ENCODE assay signal across 1 cellular context in genomic region chr7:103025341-103025740, GRCh38.
TF ChIP-seq lines count a peak whose summit lies in the region.

No MANE protein-coding gene starts in this region.

TF ChIP-seq in GM12878, 131 proteins besides CTCF, POLR2A, EP300 and RAD21 (continued from another document):
- TF ChIP-seq IRF5 (IDR thresholded peaks at IDR 0.05; ENCODE audit: borderline replicate concordance) = no peak
- TF ChIP-seq CUX1 (IDR thresholded peaks at IDR 0.05; ENCODE audit: insufficient replicate concordance, low read depth, low read length) = no peak
- TF ChIP-seq ZNF687 (IDR thresholded peaks at IDR 0.05) = no peak
- TF ChIP-seq MYB (IDR thresholded peaks at IDR 0.05; ENCODE audit: borderline replicate concordance, low read depth, low read length) = no peak
- TF ChIP-seq MAX (IDR thresholded peaks at IDR 0.05; ENCODE audit: low read depth, low read length) = no peak
- TF ChIP-seq PBX3 (IDR thresholded peaks at IDR 0.05; ENCODE audit: insufficient replicate concordance, low read depth, low read length) = no peak
- TF ChIP-seq MXI1 (IDR thresholded peaks at IDR 0.05; ENCODE audit: low read depth, low read length) = no peak
- no peak for TF ChIP-seq STAT3 (IDR thresholded peaks at IDR 0.05; ENCODE audit: low read depth, low read length)
- TF ChIP-seq SMC3 (IDR thresholded peaks at IDR 0.05; ENCODE audit: borderline replicate concordance, low read length) = no peak
- no peak for TF ChIP-seq REST (IDR thresholded peaks at IDR 0.05; ENCODE audit: low read depth, low read length)
- no peak for TF ChIP-seq ZBTB40 (IDR thresholded peaks at IDR 0.05; ENCODE audit: borderline replicate concordance)
- TF ChIP-seq CHD1 (IDR thresholded peaks at IDR 0.05; ENCODE audit: low read depth, low read length) = no peak
- TF ChIP-seq GATAD2B (conservative IDR thresholded peaks at IDR 0.05; ENCODE audit: low read depth) = no peak
- no peak for TF ChIP-seq ZNF622 (IDR thresholded peaks at IDR 0.05)
- no peak for TF ChIP-seq CBX5 (IDR thresholded peaks at IDR 0.05; ENCODE audit: low read depth)
- TF ChIP-seq SPI1 (IDR thresholded peaks at IDR 0.05; ENCODE audit: borderline replicate concordance, insufficient read depth, low read depth, low read length) = peak; percentile 85
TF ChIP-seq in GM12878: peak in this region for 2.
